8 cellular contexts compared by ENCODE assay signal in the genomic region with DNA sequence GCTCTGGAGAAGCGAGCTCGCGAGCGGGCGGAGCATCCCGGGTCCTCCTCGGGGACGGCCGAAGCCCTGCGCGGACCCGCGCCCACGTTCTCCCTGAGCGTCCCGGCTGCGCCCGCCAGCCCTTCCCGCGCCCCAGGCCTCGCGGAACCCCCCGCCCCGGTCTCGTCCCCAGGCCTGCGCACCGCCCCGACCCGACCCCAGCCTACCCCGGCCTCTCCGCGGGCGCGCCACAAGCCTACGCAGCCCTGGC. TPM values are rescaled to one million over a fixed set of nuclear protein-coding genes. Genes with fewer than 3 reads are reported as not detected.
DNase-seq lines count a peak whose midpoint lies in the region; FAIRE-seq and TF ChIP-seq lines count a peak whose summit lies in the region.

No MANE protein-coding gene starts in this region.

- DNase-seq in BE2C (no peak), HTR-8/SVneo (ENCODE audit: insufficient read length, low spot score) (peak; percentile 24), caudate nucleus (lab: John Stamatoyannopoulos, UW) (no peak), mucosa of gallbladder (ENCODE audit: low spot score) (no peak), hippocampal formation (lab: John Stamatoyannopoulos, UW) (no peak), kidney glomerular epithelial cell (lab: John Stamatoyannopoulos, UW) (no peak), HuH-7.5 (ENCODE audit: low spot score) (no peak)

- H3K4me1 ChIP-seq in BE2C (no peaks in the 10 kb centered on the region; the same call in 1 of the 2 replicates), muscle layer of duodenum (ENCODE audit: control insufficient read depth in 1 of 2, insufficient read depth in 2 of 2, low read length in 2 of 2) (peaks cover 15 to 22% of the 10 kb centered on the region in 2 donors)

- H3K36me3 ChIP-seq in BE2C (peaks cover 24% of the 10 kb centered on the region), muscle layer of duodenum (ENCODE audit: control insufficient read depth in 1 of 2, insufficient read depth in 2 of 2, low read length in 2 of 2) (peaks cover 22 to 23% of the 10 kb centered on the region in 2 donors)

- H3K27ac ChIP-seq in caudate nucleus (ENCODE audit: low read depth, low read length) (peak overlapping the region; percentile 94), muscle layer of duodenum (ENCODE audit: low read length) (peak overlapping the region; percentile 91)

- H3K9me3 ChIP-seq in BE2C (no peaks in the 10 kb centered on the region), muscle layer of duodenum (ENCODE audit: control insufficient read depth in 1 of 2, low read length in 2 of 2) (no peaks in the 10 kb centered on the region)

- TF ChIP-seq CTCF in BE2C (IDR thresholded peaks at IDR 0.05; ENCODE audit: low read depth, low read length): no peak

- H3K4me3 ChIP-seq in BE2C (ENCODE audit: low read depth, low read length) (peak overlapping the region; percentile 94), muscle layer of duodenum (ENCODE audit: low read depth in 1 of 2, low read length in 2 of 2) (peak overlapping the region; percentile 74 to 79)

- H3K27me3 ChIP-seq in BE2C: no peaks in the 10 kb centered on the region
- H3K27me3 ChIP-seq in muscle layer of duodenum (ENCODE audit: low read depth, low read length): no peaks in the 10 kb centered on the region

- no peak for FAIRE-seq in HTR-8/SVneo (lab: Jason Lieb, UNC)

RNA-seq across cellular contexts. Expression of a gene that starts 0.2 kb away (rescaled TPM):
- 110 TPM for polyA plus RNA-seq in BE2C (2012; ENCODE audit: insufficient read depth, insufficient read length, low read depth)
- total RNA-seq in mucosa of gallbladder: 41.8 TPM

RNA-seq across cellular contexts. Expression of a gene that starts 58.4 kb away (rescaled TPM):
- polyA plus RNA-seq in BE2C (2012; ENCODE audit: insufficient read depth, insufficient read length, low read depth): 51.1 TPM
- 51.1 TPM for total RNA-seq in mucosa of gallbladder
